In the genomic region with DNA sequence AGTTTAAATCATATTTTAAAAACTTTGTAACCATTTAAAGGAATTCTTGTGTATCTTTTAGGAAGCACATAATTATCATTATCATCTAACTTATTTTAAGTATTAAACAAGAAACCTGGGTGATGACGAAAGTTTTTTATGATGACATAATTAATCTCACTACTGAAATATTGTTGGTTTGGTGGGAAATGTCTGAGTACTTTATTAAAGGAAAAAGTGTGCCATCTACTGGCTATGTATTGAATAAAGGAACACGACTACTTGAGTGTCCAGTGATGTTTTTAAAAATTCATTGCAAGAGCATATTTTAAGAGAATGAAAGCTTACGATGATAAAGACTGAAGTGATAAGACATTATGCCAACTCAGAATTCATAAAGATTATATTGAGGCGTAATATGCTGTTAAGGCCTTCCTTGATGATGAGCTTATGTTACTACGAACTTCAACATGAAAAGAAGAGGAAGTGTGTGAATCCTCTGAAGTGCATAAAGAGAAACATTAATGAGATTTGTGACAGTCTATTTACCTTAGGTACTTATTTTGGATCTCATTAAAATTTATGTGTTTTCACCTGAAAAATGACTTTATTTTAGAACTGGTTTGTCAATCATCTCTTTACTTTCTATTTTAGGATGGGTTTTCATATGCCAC, we compare ENCODE assay signal across 9 cellular contexts. TPM values are rescaled to one million over a fixed set of nuclear protein-coding genes. Genes with fewer than 3 reads are reported as not detected.
DNase-seq lines count a peak whose midpoint lies in the region; ATAC-seq, FAIRE-seq and TF ChIP-seq lines count a peak whose summit lies in the region.
"Had no signal": no experiment of that assay in that cellular context is flagged by ENCODE, and none has a peak within 500 bp of the region (broad histone marks: within the 10 kb centered on the region; RNA-seq: fewer than 3 reads in every experiment).

No MANE protein-coding gene starts in this region.

- no peaks in the 10 kb centered on the region for H3K4me1 ChIP-seq in MM.1S (ENCODE audit: low read length)

- no peak overlapping the region for H2AFZ ChIP-seq in MM.1S (ENCODE audit: low read length)

- DNase-seq in NCI-H2107 treated with DMSO at 0.1 percent for 48 hours (lab: John Stamatoyannopoulos, UW; ENCODE audit: unreplicated experiment) (peak; percentile 36), NCI-H2107 (lab: John Stamatoyannopoulos, UW) (no peak), MM.1S (peak; percentile 42), frontal cortex (ENCODE audit: low spot score in 2 of 2) (peak in 1 of 2 donors; percentile 29), sciatic nerve (ENCODE audit: low spot score) (no peak), GOT3 (lab: John Stamatoyannopoulos, UW) (no peak)

- no peaks in the 10 kb centered on the region for H3K27me3 Mint-ChIP-seq in T-helper 1 cell treated with Interleukin-12 subunit alpha and Interleukin-12 subunit beta and Interleukin-4 antibody, amounts not matched to agents 30 μg/mL and 1 μg/mL, for 36 hours (ENCODE audit: low read depth)
- H3K27me3 Mint-ChIP-seq: activated naive CD8-positive, alpha-beta T cell had no signal

- ATAC-seq in GM21737 (IDR thresholded peaks at IDR 0.05; ENCODE audit: unreplicated experiment) = peak; percentile 85
- ATAC-seq in sciatic nerve = peak; percentile 82

- no peak overlapping the region for H3K4me2 ChIP-seq in MM.1S (ENCODE audit: low read depth, low read length)

- no peaks in the 10 kb centered on the region for H3K79me2 ChIP-seq in MM.1S (ENCODE audit: low read length)

- H3K4me3 ChIP-seq in MM.1S (ENCODE audit: low read length) = no peak overlapping the region

- intact Hi-C loops in sciatic nerve (cut with DNase I) = no loop called here

- no peaks in the 10 kb centered on the region for H3K9me3 ChIP-seq in MM.1S (replicated peaks; ENCODE audit: insufficient read depth, low read length)

- no peak overlapping the region for H3K27ac ChIP-seq in MM.1S (ENCODE audit: low read length)

- H3K36me3 Mint-ChIP-seq in T-helper 1 cell treated with Interleukin-12 subunit alpha and Interleukin-12 subunit beta and Interleukin-4 antibody, amounts not matched to agents 30 μg/mL and 1 μg/mL, for 36 hours (ENCODE audit: low read depth) = peaks cover 13% of the 10 kb centered on the region

- no peaks in the 10 kb centered on the region for H3K9me3 Mint-ChIP-seq in T-helper 1 cell treated with Interleukin-12 subunit alpha and Interleukin-12 subunit beta and Interleukin-4 antibody, amounts not matched to agents 30 μg/mL and 1 μg/mL, for 36 hours

- no peaks in the 10 kb centered on the region for H3K9me2 ChIP-seq in MM.1S (replicated peaks; ENCODE audit: insufficient read depth, low read length)

- no peaks in the 10 kb centered on the region for H3K27me3 ChIP-seq in MM.1S (replicated peaks; ENCODE audit: insufficient read depth, low read length)

- H3K9ac ChIP-seq in MM.1S (ENCODE audit: low read length) = no peak overlapping the region

- no peaks in the 10 kb centered on the region for H4K20me1 ChIP-seq in MM.1S (ENCODE audit: insufficient read depth, low read length)

- FAIRE-seq in frontal cortex (lab: Jason Lieb, UNC) = peak; percentile 98

- TF ChIP-seq CTCF in MM.1S (IDR thresholded peaks at IDR 0.05; ENCODE audit: low read length) = peak; percentile 52

- no peaks in the 10 kb centered on the region; the same call in 1 of the 2 replicates for H3K36me3 ChIP-seq in MM.1S (replicated peaks; ENCODE audit: insufficient read depth, low read length)

- no peak overlapping the region for H3K4me3 Mint-ChIP-seq in T-helper 1 cell treated with Interleukin-12 subunit alpha and Interleukin-12 subunit beta and Interleukin-4 antibody, amounts not matched to agents 30 μg/mL and 1 μg/mL, for 36 hours
- H3K4me3 Mint-ChIP-seq: activated naive CD8-positive, alpha-beta T cell had no signal

- no peaks in the 10 kb centered on the region for H3F3A ChIP-seq in MM.1S (ENCODE audit: insufficient read depth, low read length)

- H3K27ac Mint-ChIP-seq in T-helper 1 cell treated with Interleukin-12 subunit alpha and Interleukin-12 subunit beta and Interleukin-4 antibody, amounts not matched to agents 30 μg/mL and 1 μg/mL, for 36 hours = peak overlapping the region; percentile 1
- H3K27ac Mint-ChIP-seq: activated naive CD8-positive, alpha-beta T cell had no signal

- peaks cover 3% of the 10 kb centered on the region for H3K4me1 Mint-ChIP-seq in T-helper 1 cell treated with Interleukin-12 subunit alpha and Interleukin-12 subunit beta and Interleukin-4 antibody, amounts not matched to agents 30 μg/mL and 1 μg/mL, for 36 hours (ENCODE audit: low read depth)

RNA-seq across cellular contexts. Expression of gene TRMT11, which starts 12.0 kb away (rescaled TPM):
- 23.2 TPM for total RNA-seq in frontal cortex
- 29.2 TPM for total RNA-seq in sciatic nerve

RNA-seq across cellular contexts. Expression of gene HINT3, which starts 17.8 kb away (rescaled TPM):
- total RNA-seq in frontal cortex (90.5 TPM), sciatic nerve (25.0 TPM)

Comparison
In these comparisons a context has a peak if more than half of its experiments do, and no peak if none do; other contexts are left out.
1. DNase-seq: peak in NCI-H2107 treated with DMSO at 0.1 percent for 48 hours (single experiment) and MM.1S (single experiment); none in NCI-H2107 (single experiment), sciatic nerve (single experiment) and GOT3 (single experiment).